11 cellular contexts compared by ENCODE assay signal in genomic region chr5:150644058-150644457, GRCh38. TPM values are rescaled to one million over a fixed set of nuclear protein-coding genes. Genes with fewer than 3 reads are reported as not detected.
DNase-seq lines count a peak whose midpoint lies in the region; ATAC-seq and TF ChIP-seq lines count a peak whose summit lies in the region.
"Had no signal": no experiment of that assay in that cellular context is flagged by ENCODE, and none has a peak within 500 bp of the region (broad histone marks: within the 10 kb centered on the region; RNA-seq: fewer than 3 reads in every experiment).

No MANE protein-coding gene starts in this region.

- 66 to 77% methylated on average over 5 of the region's 5 CpGs for WGBS in esophagus squamous epithelium, 2 donors
- WGBS in transverse colon (ENCODE audit: low coverage in 1 of 2), 2 donors = 83% methylated on average over 4 to 5 of the region's 5 CpGs

- H4K20me1 ChIP-seq in neural progenitor cell (ENCODE audit: low read depth) = no peaks in the 10 kb centered on the region

- H3K9me3 Mint-ChIP-seq in neural progenitor cell = no peaks in the 10 kb centered on the region
- H3K9me3 Mint-ChIP-seq: activated B cell treated with CpG ODN at 0.5 μM for 24 hours, memory B cell had no signal

- H3K27me3 ChIP-seq in RWPE2 (ENCODE audit: insufficient read depth, poor library complexity, severe bottlenecking) (no peaks in the 10 kb centered on the region), esophagus squamous epithelium (no peaks in the 10 kb centered on the region), neural progenitor cell (no peaks in the 10 kb centered on the region), transverse colon (no peaks in the 10 kb centered on the region)

- TF ChIP-seq EP300 in transverse colon (IDR thresholded peaks at IDR 0.05; ENCODE audit: low read depth) = no peak

- no peak overlapping the region for H3K27ac Mint-ChIP-seq in neural progenitor cell
- H3K27ac Mint-ChIP-seq: activated B cell treated with CpG ODN at 0.5 μM for 24 hours had no signal

- H3K4me2 ChIP-seq in neural progenitor cell = peak overlapping the region; percentile 63

- intact Hi-C loops in esophagus squamous epithelium (cut with DNase I) (no loop called here), transverse colon (cut with DNase I; ENCODE audit: low total_unique reads) (no loop called here)

- H3K27ac ChIP-seq in RWPE2 (ENCODE audit: poor library complexity, severe bottlenecking) (peak overlapping the region; percentile 93), esophagus squamous epithelium (peak overlapping the region; percentile 1 to 96 (median 77)), neural progenitor cell (no peak overlapping the region), transverse colon (peak overlapping the region; percentile 20 to 89 (median 84))

- H3K36me3 ChIP-seq in RWPE2 (ENCODE audit: low read depth) = no peaks in the 10 kb centered on the region
- peaks cover 0 to 11% (median 8%) of the 10 kb centered on the region in 3 donors for H3K36me3 ChIP-seq in esophagus squamous epithelium
- no peaks in the 10 kb centered on the region for H3K36me3 ChIP-seq in neural progenitor cell
- H3K36me3 ChIP-seq in transverse colon = no peaks in the 10 kb centered on the region

- TF ChIP-seq CTCF in RWPE2 (IDR thresholded peaks at IDR 0.05; ENCODE audit: poor library complexity, severe bottlenecking) (no peak), esophagus squamous epithelium (IDR thresholded peaks at IDR 0.05) (no peak), neural progenitor cell (IDR thresholded peaks at IDR 0.05) (no peak), transverse colon (IDR thresholded peaks at IDR 0.05) (no peak)

- H3K27me3 Mint-ChIP-seq in neural progenitor cell (ENCODE audit: insufficient read depth, low read depth) = peaks cover 14% of the 10 kb centered on the region
- H3K27me3 Mint-ChIP-seq: activated B cell treated with CpG ODN at 0.5 μM for 24 hours, memory B cell had no signal

- H3K4me1 Mint-ChIP-seq in neural progenitor cell = peaks cover 59% of the 10 kb centered on the region
- H3K4me1 Mint-ChIP-seq: activated B cell treated with CpG ODN at 0.5 μM for 24 hours had no signal

- in situ Hi-C loops in transverse colon (cut with MboI; ENCODE audit: low pct_ligation_motif_present in 1 of 4, low pct_unique_long_range_greater_than_20kb in 1 of 4, low sequenced_read_pairs in 3 of 4) = no loop called here

- no peak overlapping the region for H3K4me3 Mint-ChIP-seq in neural progenitor cell
- H3K4me3 Mint-ChIP-seq: activated B cell treated with CpG ODN at 0.5 μM for 24 hours, memory B cell had no signal

- no peaks in the 10 kb centered on the region for H3K36me3 Mint-ChIP-seq in neural progenitor cell

- DNase-seq in RWPE2 (ENCODE audit: low spot score) (no peak), esophagus squamous epithelium (lab: John Stamatoyannopoulos, UW) (no peak), neural progenitor cell (ENCODE audit: low spot score) (peak; percentile 41), transverse colon (no peak)
- DNase-seq in activated CD4-positive, alpha-beta T cell treated with anti-CD3 and anti-CD28 coated beads for 48 hours = no peak
- DNase-seq: activated B cell treated with CpG ODN at 0.5 μM for 24 hours; effector memory CD4-positive, alpha-beta T cell; stimulated activated CD4-positive, alpha-beta T cell treated with anti-CD3 and anti-CD28 coated beads, Interleukin-4, amount 100 ng/mL, for 4 hours had no signal

- H3K9ac ChIP-seq in neural progenitor cell = no peak overlapping the region

- H3K4me3 ChIP-seq in RWPE2 (ENCODE audit: severe bottlenecking) (no peak overlapping the region), esophagus squamous epithelium (no peak overlapping the region), neural progenitor cell (no peak overlapping the region), transverse colon (no peak overlapping the region)

- ATAC-seq in RWPE2 (ENCODE audit: low read depth) = no peak
- ATAC-seq in HG02623 (IDR thresholded peaks at IDR 0.05; ENCODE audit: unreplicated experiment) = no peak
- no peak for ATAC-seq in GM18502 (IDR thresholded peaks at IDR 0.05; ENCODE audit: poor library complexity, unreplicated experiment)

- H3K9me3 ChIP-seq in RWPE2 (ENCODE audit: severe bottlenecking) (no peaks in the 10 kb centered on the region), esophagus squamous epithelium (no peaks in the 10 kb centered on the region), neural progenitor cell (ENCODE audit: low read depth) (no peaks in the 10 kb centered on the region), transverse colon (no peaks in the 10 kb centered on the region)

- no peaks in the 10 kb centered on the region for H3K79me2 ChIP-seq in neural progenitor cell (ENCODE audit: low read depth)

- peaks cover 28% of the 10 kb centered on the region for H3F3A ChIP-seq in neural progenitor cell (ENCODE audit: low read depth)

- no peak overlapping the region for H2AFZ ChIP-seq in neural progenitor cell (replicated peaks)

- TF ChIP-seq POLR2A in esophagus squamous epithelium (IDR thresholded peaks at IDR 0.05) (no peak), transverse colon (IDR thresholded peaks at IDR 0.05) (no peak)

- peaks cover 58% of the 10 kb centered on the region for H3K4me1 ChIP-seq in RWPE2 (ENCODE audit: insufficient read depth, poor library complexity, severe bottlenecking)
- H3K4me1 ChIP-seq in esophagus squamous epithelium = peaks cover 37 to 85% (median 70%) of the 10 kb centered on the region in 3 donors
- H3K4me1 ChIP-seq in neural progenitor cell = peaks cover 56% of the 10 kb centered on the region
- peaks cover 27 to 58% (median 30%) of the 10 kb centered on the region in 4 donors for H3K4me1 ChIP-seq in transverse colon

RNA-seq across cellular contexts. Expression of gene SYNPO, which starts 3.6 kb away (rescaled TPM):
- total RNA-seq in esophagus squamous epithelium = 1 to 10 TPM; 2.5 to 8.8 (median 5.6) TPM
- 0.41 and 1.3 TPM in 2 replicates for total RNA-seq in neural progenitor cell (ENCODE audit: low replicate concordance)
- 10 to 100 TPM; 15.5 to 89.4 (median 41.8) TPM for total RNA-seq in transverse colon

RNA-seq across cellular contexts. Expression of gene MYOZ3, which starts 17.0 kb away (rescaled TPM):
- total RNA-seq in esophagus squamous epithelium (under 1 TPM in 1 of 4 donors, not detected in 3; under 0.01 TPM), neural progenitor cell (ENCODE audit: low replicate concordance) (0.43 and 0.90 TPM in 2 replicates), transverse colon (not detected)

RNA-seq across cellular contexts. Expression of gene RBM22, which starts 56.8 kb away (rescaled TPM):
- total RNA-seq in esophagus squamous epithelium = 10 to 100 TPM; 22.8 to 38.4 (median 28.8) TPM
- total RNA-seq in neural progenitor cell (ENCODE audit: low replicate concordance) = 46.1 and 52.4 TPM in 2 replicates
- total RNA-seq in transverse colon = 10 to 100 TPM; 22.1 to 40.6 (median 35.6) TPM
